In genomic region chr10:44386546-44387052, GRCh38 we compare ENCODE assay signal across 7 cellular contexts.
A peak's percentile ranks its signal among the peaks of the same experiment; 100 is the strongest.
DNase-seq lines count a peak whose midpoint lies in the region; ATAC-seq and TF ChIP-seq lines count a peak whose summit lies in the region.

No MANE protein-coding gene starts in this region.

- ATAC-seq in GM21367 (IDR thresholded peaks at IDR 0.05; ENCODE audit: unreplicated experiment) = peak; percentile 73
- ATAC-seq in HG03342 (IDR thresholded peaks at IDR 0.05; ENCODE audit: unreplicated experiment) = no peak

- no peaks in the 10 kb centered on the region for H3K27me3 ChIP-seq in OCI-LY1 (ENCODE audit: insufficient read depth, low read length)

- H3K4me2 ChIP-seq in OCI-LY1 (ENCODE audit: low read length) = no peak overlapping the region

- no peaks in the 10 kb centered on the region for H3F3A ChIP-seq in OCI-LY1 (ENCODE audit: insufficient read depth, low read length)

- no peak overlapping the region for H2AFZ ChIP-seq in OCI-LY1 (ENCODE audit: low read length)

- H3K4me1 ChIP-seq in OCI-LY1 (ENCODE audit: insufficient read depth, low read length, severe bottlenecking) = no peaks in the 10 kb centered on the region

- H4K20me1 ChIP-seq in OCI-LY1 (ENCODE audit: insufficient read depth, low read length) = no peaks in the 10 kb centered on the region

- H3K36me3 ChIP-seq in OCI-LY1 (ENCODE audit: insufficient read depth, low read length) = no peaks in the 10 kb centered on the region

- H3K27ac ChIP-seq in OCI-LY1 (ENCODE audit: low read depth, low read length, poor library complexity, severe bottlenecking) = no peak overlapping the region

- in situ Hi-C loops in astrocyte of the cerebellum (cut with HindIII; ENCODE audit: low sequenced_read_pairs) = no loop called here

- H3K9me3 ChIP-seq in OCI-LY1 (ENCODE audit: low read length) = no peaks in the 10 kb centered on the region

- peak; percentile 6 for DNase-seq in DMS53 treated with DMSO at 0.1 percent for 48 hours (lab: John Stamatoyannopoulos, UW; ENCODE audit: unreplicated experiment)
- DNase-seq in astrocyte of the cerebellum (ENCODE audit: low read depth) = peak; percentile 20
- peak; percentile 19 to 35 for DNase-seq in hippocampal formation (lab: John Stamatoyannopoulos, UW)
- DNase-seq in skeletal muscle cell (ENCODE audit: low read depth) = no peak

- no peaks in the 10 kb centered on the region for H3K9me2 ChIP-seq in OCI-LY1 (ENCODE audit: low read depth, low read length)

- TF ChIP-seq CTCF in OCI-LY1 (IDR thresholded peaks at IDR 0.05; ENCODE audit: low read length) (peak; percentile 40), astrocyte of the cerebellum (IDR thresholded peaks at IDR 0.05; ENCODE audit: low read depth, low read length, missing control alignments) (peak; percentile 94)

- H3K9ac ChIP-seq in OCI-LY1 (ENCODE audit: low read length) = no peak overlapping the region

- H3K4me3 ChIP-seq in OCI-LY1 (ENCODE audit: low read depth, low read length, poor library complexity, severe bottlenecking) = no peak overlapping the region
- no peak overlapping the region for H3K4me3 ChIP-seq in astrocyte of the cerebellum (ENCODE audit: low read depth, low read length)
- H3K4me3 ChIP-seq in skeletal muscle cell (ENCODE audit: low read depth, low read length) = peak overlapping the region; percentile 18

- no peaks in the 10 kb centered on the region for H3K79me2 ChIP-seq in OCI-LY1 (ENCODE audit: insufficient read depth, low read length)
